In genomic region chr3:190686011-190686410, GRCh38 we compare ENCODE assay signal across 20 cellular contexts.
"Had no signal": no experiment of that assay in that cellular context is flagged by ENCODE, and none has a peak within 500 bp of the region (broad histone marks: within the 10 kb centered on the region; RNA-seq: fewer than 3 reads in every experiment).

No MANE protein-coding gene starts in this region.

- H3K27ac Mint-ChIP-seq: mesothelial cell of epicardium, naive B cell had no signal

- H3K4me3 ChIP-seq: coronary artery, dorsolateral prefrontal cortex, esophagus muscularis mucosa, gastroesophageal sphincter, heart right ventricle, left lung, lower lobe of right lung, mucosa of descending colon had no signal

- H3K4me1 ChIP-seq: esophagus muscularis mucosa, foreskin keratinocyte, gastroesophageal sphincter, heart right ventricle, left lung, lower lobe of right lung had no signal

- ATAC-seq: foreskin keratinocyte, gastroesophageal sphincter, heart right ventricle, left cardiac atrium, left lung, left ventricle myocardium superior, lower lobe of right lung, mucosa of descending colon had no signal

- H3K36me3 ChIP-seq: esophagus muscularis mucosa, gastroesophageal sphincter, heart right ventricle, left lung, lower lobe of right lung had no signal

- H3K4me1 Mint-ChIP-seq: mesothelial cell of epicardium, naive B cell had no signal

- H3K27ac ChIP-seq: coronary artery, dorsolateral prefrontal cortex, esophagus muscularis mucosa, foreskin keratinocyte, gastroesophageal sphincter, heart right ventricle, left lung, lower lobe of right lung had no signal

- H3K4me3 Mint-ChIP-seq: mesothelial cell of epicardium, naive B cell had no signal

- DNase-seq: dermis blood vessel endothelial cell; dorsolateral prefrontal cortex; effector CD4-positive, alpha-beta T cell; effector memory CD4-positive, alpha-beta T cell; foreskin keratinocyte; heart right ventricle; hippocampal formation; left cardiac atrium; left lung; left ventricle myocardium superior; lower lobe of right lung; mesenchymal stem cell; mucosa of descending colon; naive B cell had no signal

- H3K27me3 ChIP-seq: dorsolateral prefrontal cortex, esophagus muscularis mucosa, foreskin keratinocyte, gastroesophageal sphincter, heart right ventricle, left lung had no signal

- H3K9me3 ChIP-seq: esophagus muscularis mucosa, gastroesophageal sphincter, left lung, lower lobe of right lung, mucosa of descending colon had no signal

- H3K36me3 Mint-ChIP-seq: mesothelial cell of epicardium had no signal

- FAIRE-seq: endothelial cell of umbilical vein, keratinocyte had no signal
